13 cellular contexts compared by ENCODE assay signal in the genomic region with DNA sequence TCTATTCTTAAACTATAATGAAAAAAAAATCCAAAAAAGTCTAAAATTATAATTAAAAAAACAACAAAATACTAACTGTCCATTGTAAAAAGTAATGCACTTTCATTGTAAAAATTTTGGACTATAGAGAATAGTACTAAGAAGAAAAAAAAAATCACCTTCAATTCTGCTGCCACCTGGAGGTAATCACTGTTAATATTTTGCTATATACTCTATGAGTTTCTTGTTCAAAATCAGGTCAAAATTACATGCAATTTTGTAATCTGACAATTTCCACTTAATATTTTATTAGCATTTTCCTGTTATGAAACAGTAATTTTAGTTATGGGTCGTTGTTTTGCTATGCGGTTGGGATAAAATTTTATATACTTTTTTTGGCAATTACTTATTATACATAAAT.
DNase-seq lines count a peak whose midpoint lies in the region; ATAC-seq and TF ChIP-seq lines count a peak whose summit lies in the region.
"Had no signal": no experiment of that assay in that cellular context is flagged by ENCODE, and none has a peak within 500 bp of the region (broad histone marks: within the 10 kb centered on the region; RNA-seq: fewer than 3 reads in every experiment).

No MANE protein-coding gene starts in this region.

- dilution Hi-C loops in mammary epithelial cell (cut with HindIII; ENCODE audit: low sequenced_read_pairs) = no loop called here

- H3K79me2 ChIP-seq in mammary epithelial cell (ENCODE audit: insufficient read depth, low read length) = no peaks in the 10 kb centered on the region
- H3K79me2 ChIP-seq in neural cell (replicated peaks; ENCODE audit: insufficient read depth, low read length) = no peaks in the 10 kb centered on the region

- no peak overlapping the region for H3K4me2 ChIP-seq in mammary epithelial cell (ENCODE audit: insufficient read depth, low read depth, low read length)
- no peak overlapping the region for H3K4me2 ChIP-seq in neural cell (ENCODE audit: low read length)

- no peak overlapping the region for H3K4me3 ChIP-seq in CD4-positive, CD25-positive, alpha-beta regulatory T cell (ENCODE audit: low read depth, low read length)
- H3K4me3 ChIP-seq in mammary epithelial cell (replicated peaks in 1 of 3; ENCODE audit: insufficient read depth in 1 of 3, low read depth in 2 of 3, low read length in 3 of 3) (no peak overlapping the region), neural cell (ENCODE audit: low read length) (no peak overlapping the region)
- H3K4me3 ChIP-seq in CD8-positive, alpha-beta memory T cell (ENCODE audit: low read length) = no peak overlapping the region
- H3K4me3 ChIP-seq: HAP-1 had no signal

- peaks cover 72% of the 10 kb centered on the region for H3K36me3 ChIP-seq in CD4-positive, CD25-positive, alpha-beta regulatory T cell (ENCODE audit: control insufficient read depth, insufficient read depth, low read length)
- H3K36me3 ChIP-seq in mammary epithelial cell (ENCODE audit: insufficient read depth, low read length) = peaks cover 22% of the 10 kb centered on the region
- H3K36me3 ChIP-seq in neural cell (ENCODE audit: insufficient read depth, low read length) = peaks cover 13% of the 10 kb centered on the region
- peaks cover 38% of the 10 kb centered on the region for H3K36me3 ChIP-seq in CD8-positive, alpha-beta memory T cell (ENCODE audit: insufficient read depth, low read length)

- no peak for TF ChIP-seq EP300 in neural cell (conservative IDR thresholded peaks at IDR 0.05; ENCODE audit: poor library complexity, severe bottlenecking)

- peaks cover 4% of the 10 kb centered on the region for H3K27me3 Mint-ChIP-seq in CD4-positive, CD25-positive, alpha-beta regulatory T cell
- no peaks in the 10 kb centered on the region for H3K27me3 Mint-ChIP-seq in CD8-positive, alpha-beta memory T cell

- H4K20me1 ChIP-seq in mammary epithelial cell (ENCODE audit: insufficient read depth, low read length) (no peaks in the 10 kb centered on the region), neural cell (ENCODE audit: insufficient read depth) (no peaks in the 10 kb centered on the region)

- no peak for ATAC-seq in CD4-positive, CD25-positive, alpha-beta regulatory T cell (ENCODE audit: low read depth in 2 of 2)
- no peak for ATAC-seq in GM21786 (IDR thresholded peaks at IDR 0.05; ENCODE audit: unreplicated experiment)

- H3K36me3 Mint-ChIP-seq in CD4-positive, CD25-positive, alpha-beta regulatory T cell = peaks cover 56% of the 10 kb centered on the region
- H3K36me3 Mint-ChIP-seq in CD8-positive, alpha-beta memory T cell = peaks cover 10 to 84% (median 15%) of the 10 kb centered on the region in 3 donors

- no peaks in the 10 kb centered on the region for H3K4me1 ChIP-seq in CD4-positive, CD25-positive, alpha-beta regulatory T cell (ENCODE audit: control insufficient read depth, insufficient read depth, low read length, poor library complexity, severe bottlenecking)
- no peaks in the 10 kb centered on the region for H3K4me1 ChIP-seq in mammary epithelial cell (ENCODE audit: insufficient read depth, low read length)
- no peaks in the 10 kb centered on the region for H3K4me1 ChIP-seq in CD8-positive, alpha-beta memory T cell (ENCODE audit: insufficient read depth, low read length)

- H3K27ac Mint-ChIP-seq in CD4-positive, CD25-positive, alpha-beta regulatory T cell = no peak overlapping the region
- H3K27ac Mint-ChIP-seq in CD8-positive, alpha-beta memory T cell = no peak overlapping the region

- H3K9me2 ChIP-seq in neural cell (ENCODE audit: insufficient read depth, low read length) = no peaks in the 10 kb centered on the region

- H3K4me3 Mint-ChIP-seq in CD4-positive, CD25-positive, alpha-beta regulatory T cell = no peak overlapping the region
- no peak overlapping the region for H3K4me3 Mint-ChIP-seq in CD8-positive, alpha-beta memory T cell

- TF ChIP-seq RAD21 in neural cell (conservative IDR thresholded peaks at IDR 0.05) = no peak

- peaks cover 0 to 2% (median 0%) of the 10 kb centered on the region in 4 donors for H3K4me1 Mint-ChIP-seq in CD4-positive, CD25-positive, alpha-beta regulatory T cell
- H3K4me1 Mint-ChIP-seq in CD8-positive, alpha-beta memory T cell = no peaks in the 10 kb centered on the region

- in situ Hi-C loops in KBM-7 (cut with MboI; ENCODE audit: low pct_unique_long_range_greater_than_20kb, low sequenced_read_pairs) (no loop called here), mammary epithelial cell (cut with MboI; ENCODE audit: low sequenced_read_pairs in 2 of 2) (no loop called here)

- no peak overlapping the region for H3K27ac ChIP-seq in CD4-positive, CD25-positive, alpha-beta regulatory T cell (ENCODE audit: insufficient read depth, low read length, poor library complexity, severe bottlenecking)
- H3K27ac ChIP-seq in mammary epithelial cell (ENCODE audit: insufficient read depth, low read depth, low read length) (no peak overlapping the region), neural cell (ENCODE audit: low read length) (no peak overlapping the region)
- no peak overlapping the region for H3K27ac ChIP-seq in CD8-positive, alpha-beta memory T cell (ENCODE audit: low read depth, low read length)

- intact Hi-C loops in mammary epithelial cell (cut with micrococcal nuclease) = loop anchor here (1.0 to 5.0 kb wide), 2 partner anchors 30 to 89 kb away; no protein-coding TSS in a partner anchor

- no peaks in the 10 kb centered on the region for H3F3A ChIP-seq in neural cell (ENCODE audit: insufficient read depth, low read length, poor library complexity, severe bottlenecking)

- WGBS in mammary epithelial cell (ENCODE audit: low coverage, missing lambda C conversion rate) = 95% methylated on average over 2 of the region's 2 CpGs

- peak; percentile 9 to 26 for TF ChIP-seq CTCF in mammary epithelial cell (conservative IDR thresholded peaks at IDR 0.05 in 1 of 2, IDR thresholded peaks at IDR 0.05 in 1 of 2; ENCODE audit: extremely low read depth in 1 of 2, insufficient read depth in 1 of 2, low read depth in 1 of 2, low read length in 2 of 2)
- peak; percentile 15 for TF ChIP-seq CTCF in neural cell (IDR thresholded peaks at IDR 0.05; ENCODE audit: poor library complexity, severe bottlenecking)

- CTCF ChIA-PET in mammary epithelial cell (lab: Charles Lee; ENCODE audit: low non-redundant PET) = interaction anchor here (0.7 kb wide), 1 partner anchor 1194 kb away, joined by 8 read pairs; no protein-coding TSS in a partner anchor
- CTCF ChIA-PET in CD8-positive, alpha-beta memory T cell (lab: Charles Lee) = interaction anchor here (1.7 to 1.9 kb wide), 2 partner anchors 10 to 29 kb away, joined by 6 to 9 read pairs; no protein-coding TSS in a partner anchor

- no peak overlapping the region for H3K9ac ChIP-seq in mammary epithelial cell (ENCODE audit: insufficient read depth, low read length)
- H3K9ac ChIP-seq in neural cell (ENCODE audit: low read length) = no peak overlapping the region

- no peaks in the 10 kb centered on the region for H3K9me3 Mint-ChIP-seq in CD4-positive, CD25-positive, alpha-beta regulatory T cell
- H3K9me3 Mint-ChIP-seq in CD8-positive, alpha-beta memory T cell = no peaks in the 10 kb centered on the region

- no peaks in the 10 kb centered on the region for H3K27me3 ChIP-seq in CD4-positive, CD25-positive, alpha-beta regulatory T cell (ENCODE audit: control insufficient read depth, insufficient read depth, low read length)
- H3K27me3 ChIP-seq in mammary epithelial cell (ENCODE audit: insufficient read depth, low read length) = no peaks in the 10 kb centered on the region
- H3K27me3 ChIP-seq in neural cell (ENCODE audit: insufficient read depth, low read depth, low read length) = no peaks in the 10 kb centered on the region
- H3K27me3 ChIP-seq in CD8-positive, alpha-beta memory T cell (ENCODE audit: insufficient read depth, low read length, poor library complexity, severe bottlenecking) = no peaks in the 10 kb centered on the region

- no peaks in the 10 kb centered on the region for H3K9me3 ChIP-seq in CD4-positive, CD25-positive, alpha-beta regulatory T cell (ENCODE audit: control insufficient read depth in 2 of 2, low read length in 2 of 2)
- no peaks in the 10 kb centered on the region for H3K9me3 ChIP-seq in mammary epithelial cell (replicated peaks; ENCODE audit: insufficient read depth, low read length)
- H3K9me3 ChIP-seq in neural cell (ENCODE audit: low read length) = no peaks in the 10 kb centered on the region
- H3K9me3 ChIP-seq in CD8-positive, alpha-beta memory T cell (ENCODE audit: low read length) = no peaks in the 10 kb centered on the region
- H3K9me3 ChIP-seq: HAP-1 had no signal

- H2AFZ ChIP-seq in mammary epithelial cell (ENCODE audit: low read depth, low read length) (no peak overlapping the region), neural cell (ENCODE audit: low read depth, low read length) (no peak overlapping the region)

- no TSS peak for BruUV-seq in mammary epithelial cell (replicated peaks; lab: Mats Ljungman, UMichigan)

- POLR2A ChIA-PET in CD8-positive, alpha-beta memory T cell (lab: Charles Lee) = no interaction called here

- DNase-seq in CD4-positive, CD25-positive, alpha-beta regulatory T cell = peak in 2 of 3 donors; percentile 5 to 17
- DNase-seq in KBM-7 = peak; percentile 12
- no peak for DNase-seq in mammary epithelial cell
- DNase-seq in CD8-positive, alpha-beta memory T cell = no peak
- no peak for DNase-seq in kidney glomerular epithelial cell (lab: John Stamatoyannopoulos, UW)
- DNase-seq in NCI-H446 (lab: John Stamatoyannopoulos, UW) = no peak
- DNase-seq: activated CD4-positive, CD25-positive, alpha-beta regulatory T cell treated with anti-CD3 and anti-CD28 coated beads, Interleukin-2, amount 50 U/mL, for 72 hours; activated effector memory CD4-positive, alpha-beta T cell treated with anti-CD3 and anti-CD28 coated beads, Interleukin-2, amount 50 U/mL, for 16 hours; EL; NCI-H1436 treated with DMSO at 0.1 percent for 48 hours had no signal

Comparison
In these comparisons a context has a peak if more than half of its experiments do, and no peak if none do; other contexts are left out.
1. DNase-seq: peak in CD4-positive, CD25-positive, alpha-beta regulatory T cell (2 of 3) and KBM-7 (single experiment); none in mammary epithelial cell (single experiment), CD8-positive, alpha-beta memory T cell (0 of 5), kidney glomerular epithelial cell (single experiment) and NCI-H446 (0 of 2).